1 cellular context compared by ENCODE assay signal in the genomic region with DNA sequence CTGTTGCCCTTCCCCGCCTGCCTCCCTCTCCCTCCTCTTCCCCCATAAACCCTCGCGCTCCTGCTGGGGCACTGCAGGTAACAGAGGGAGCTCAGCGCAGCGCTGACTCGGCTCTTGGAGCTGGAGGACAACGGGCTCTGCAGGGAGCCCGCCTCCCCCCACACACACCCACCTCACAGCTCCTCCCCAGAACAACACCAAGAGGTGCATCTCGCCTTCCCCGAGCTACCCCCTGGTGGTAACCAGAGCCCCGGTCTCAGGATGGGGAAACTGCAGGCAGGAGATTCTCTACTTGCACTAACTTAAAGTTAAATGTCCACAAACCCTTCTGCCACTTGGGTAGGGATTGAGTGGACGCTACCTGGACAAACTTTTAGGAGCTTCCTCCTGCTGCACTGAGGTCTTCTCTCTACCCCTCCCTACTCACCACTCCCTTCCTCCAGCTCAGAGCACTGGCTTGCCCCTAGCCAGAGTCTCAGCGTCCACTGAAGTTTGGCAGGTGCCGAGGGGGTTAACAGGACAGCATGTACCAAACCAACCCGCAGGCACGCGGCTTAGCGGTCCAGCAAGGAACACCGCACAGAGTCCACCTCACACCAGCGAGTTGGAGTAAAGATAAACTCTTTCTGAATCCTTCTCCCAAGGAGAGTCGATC.
TF ChIP-seq lines count a peak whose summit lies in the region.

No MANE protein-coding gene starts in this region.

TF ChIP-seq in HEK293, 187 proteins besides CTCF, POLR2A, EP300 and RAD21 (continued from another document):
- TF ChIP-seq, protein P1, sequence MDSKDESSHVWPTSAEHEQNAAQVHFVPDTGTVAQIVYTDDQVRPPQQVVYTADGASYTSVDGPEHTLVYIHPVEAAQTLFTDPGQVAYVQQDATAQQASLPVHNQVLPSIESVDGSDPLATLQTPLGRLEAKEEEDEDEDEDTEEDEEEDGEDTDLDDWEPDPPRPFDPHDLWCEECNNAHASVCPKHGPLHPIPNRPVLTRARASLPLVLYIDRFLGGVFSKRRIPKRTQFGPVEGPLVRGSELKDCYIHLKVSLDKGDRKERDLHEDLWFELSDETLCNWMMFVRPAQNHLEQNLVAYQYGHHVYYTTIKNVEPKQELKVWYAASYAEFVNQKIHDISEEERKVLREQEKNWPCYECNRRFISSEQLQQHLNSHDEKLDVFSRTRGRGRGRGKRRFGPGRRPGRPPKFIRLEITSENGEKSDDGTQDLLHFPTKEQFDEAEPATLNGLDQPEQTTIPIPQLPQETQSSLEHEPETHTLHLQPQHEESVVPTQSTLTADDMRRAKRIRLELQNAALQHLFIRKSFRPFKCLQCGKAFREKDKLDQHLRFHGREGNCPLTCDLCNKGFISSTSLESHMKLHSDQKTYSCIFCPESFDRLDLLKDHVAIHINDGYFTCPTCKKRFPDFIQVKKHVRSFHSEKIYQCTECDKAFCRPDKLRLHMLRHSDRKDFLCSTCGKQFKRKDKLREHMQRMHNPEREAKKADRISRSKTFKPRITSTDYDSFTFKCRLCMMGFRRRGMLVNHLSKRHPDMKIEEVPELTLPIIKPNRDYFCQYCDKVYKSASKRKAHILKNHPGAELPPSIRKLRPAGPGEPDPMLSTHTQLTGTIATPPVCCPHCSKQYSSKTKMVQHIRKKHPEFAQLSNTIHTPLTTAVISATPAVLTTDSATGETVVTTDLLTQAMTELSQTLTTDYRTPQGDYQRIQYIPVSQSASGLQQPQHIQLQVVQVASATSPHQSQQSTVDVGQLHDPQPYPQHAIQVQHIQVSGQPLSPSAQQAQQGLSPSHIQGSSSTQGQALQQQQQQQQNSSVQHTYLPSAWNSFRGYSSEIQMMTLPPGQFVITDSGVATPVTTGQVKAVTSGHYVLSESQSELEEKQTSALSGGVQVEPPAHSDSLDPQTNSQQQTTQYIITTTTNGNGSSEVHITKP (tag by site-specific recombination; IDR thresholded peaks at IDR 0.05), result 0 out of 2 replicates have a peak, but pooled peaks have one; percentile 27
- no peak for TF ChIP-seq REPIN1 (tag by site-specific recombination; IDR thresholded peaks at IDR 0.05; ENCODE audit: low read depth)
- no peak for TF ChIP-seq ZNF837 (tag by site-specific recombination; IDR thresholded peaks at IDR 0.05)
- TF ChIP-seq, protein P2, sequence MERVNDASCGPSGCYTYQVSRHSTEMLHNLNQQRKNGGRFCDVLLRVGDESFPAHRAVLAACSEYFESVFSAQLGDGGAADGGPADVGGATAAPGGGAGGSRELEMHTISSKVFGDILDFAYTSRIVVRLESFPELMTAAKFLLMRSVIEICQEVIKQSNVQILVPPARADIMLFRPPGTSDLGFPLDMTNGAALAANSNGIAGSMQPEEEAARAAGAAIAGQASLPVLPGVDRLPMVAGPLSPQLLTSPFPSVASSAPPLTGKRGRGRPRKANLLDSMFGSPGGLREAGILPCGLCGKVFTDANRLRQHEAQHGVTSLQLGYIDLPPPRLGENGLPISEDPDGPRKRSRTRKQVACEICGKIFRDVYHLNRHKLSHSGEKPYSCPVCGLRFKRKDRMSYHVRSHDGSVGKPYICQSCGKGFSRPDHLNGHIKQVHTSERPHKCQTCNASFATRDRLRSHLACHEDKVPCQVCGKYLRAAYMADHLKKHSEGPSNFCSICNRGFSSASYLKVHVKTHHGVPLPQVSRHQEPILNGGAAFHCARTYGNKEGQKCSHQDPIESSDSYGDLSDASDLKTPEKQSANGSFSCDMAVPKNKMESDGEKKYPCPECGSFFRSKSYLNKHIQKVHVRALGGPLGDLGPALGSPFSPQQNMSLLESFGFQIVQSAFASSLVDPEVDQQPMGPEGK (tag by site-specific recombination; IDR thresholded peaks at IDR 0.05), result 0 out of 2 replicates have a peak, but pooled peaks have one; percentile 36
- TF ChIP-seq ZBTB7A (tag by site-specific recombination; IDR thresholded peaks at IDR 0.05; ENCODE audit: low read depth), result no peak
- TF ChIP-seq TRIM28 (IDR thresholded peaks at IDR 0.05; ENCODE audit: borderline replicate concordance, low read length), result peak; percentile 57; the same call in 1 of the 2 replicates
- peak; percentile 80 for TF ChIP-seq EGR2 (tag by site-specific recombination; IDR thresholded peaks at IDR 0.05; ENCODE audit: low read depth)
- TF ChIP-seq ZNF623 (tag by site-specific recombination; IDR thresholded peaks at IDR 0.05), result no peak
- TF ChIP-seq ZNF16 (tag by site-specific recombination; IDR thresholded peaks at IDR 0.05; ENCODE audit: low read depth), result no peak
- peak; percentile 89 for TF ChIP-seq ZNF423 (tag by site-specific recombination; IDR thresholded peaks at IDR 0.05)
- no peak for TF ChIP-seq ZNF596 (tag by site-specific recombination; IDR thresholded peaks at IDR 0.05)
- TF ChIP-seq ZNF341 (tag by site-specific recombination; IDR thresholded peaks at IDR 0.05; ENCODE audit: low read depth), result peak; percentile 6
- TF ChIP-seq YY2 (tag by site-specific recombination; IDR thresholded peaks at IDR 0.05), result no peak
